In the genomic region with DNA sequence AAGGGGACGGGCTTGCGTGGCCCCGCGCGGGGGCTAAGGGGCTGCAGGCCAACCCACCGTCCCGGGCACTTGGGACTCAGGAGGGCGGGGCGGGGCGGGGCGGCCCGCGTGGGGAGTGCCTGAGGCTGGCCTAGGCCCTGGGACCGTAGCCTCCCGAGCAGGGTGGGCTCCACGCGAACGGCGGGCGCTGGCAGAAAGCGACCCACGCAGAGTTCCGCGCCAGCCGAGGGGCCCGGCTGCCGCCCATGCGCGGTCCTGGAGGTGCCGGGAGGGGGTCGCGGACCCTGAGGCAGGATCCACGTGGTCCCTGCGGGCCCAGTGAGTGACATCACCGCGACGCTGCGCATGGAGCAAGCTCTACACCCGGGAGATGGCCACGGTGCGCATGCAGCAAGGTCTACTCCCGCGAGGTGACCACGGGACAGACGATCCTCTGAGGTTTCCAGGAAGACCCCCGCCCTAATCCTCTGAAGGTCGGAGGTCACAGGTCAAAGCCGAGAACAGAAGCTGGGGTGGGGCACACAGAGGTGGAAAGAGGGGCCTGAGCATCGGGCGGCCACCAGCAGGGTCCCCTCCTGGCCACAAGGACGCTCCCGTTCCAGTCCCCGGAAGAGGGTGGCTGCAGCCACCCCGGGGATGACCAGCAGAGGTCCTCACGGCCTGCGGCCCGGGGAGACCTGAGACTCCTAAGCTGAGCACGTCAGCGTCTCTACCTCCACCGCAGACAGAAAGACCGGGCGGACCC, we compare ENCODE assay signal across 8 cellular contexts. TPM values are rescaled to one million over a fixed set of nuclear protein-coding genes. Genes with fewer than 3 reads are reported as not detected.
DNase-seq lines count a peak whose midpoint lies in the region; ATAC-seq and TF ChIP-seq lines count a peak whose summit lies in the region.

No MANE protein-coding gene starts in this region.

- H3K9me3 ChIP-seq in HEK293 (ENCODE audit: control insufficient read depth, insufficient read depth, low read depth, low read length) (no peaks in the 10 kb centered on the region), esophagus (ENCODE audit: control insufficient read depth in 2 of 2, insufficient read depth in 1 of 2, low read depth in 1 of 2, low read length in 1 of 2) (no peaks in the 10 kb centered on the region), mucosa of descending colon (no peaks in the 10 kb centered on the region)

- H3K27me3 Mint-ChIP-seq in activated T-cell treated with anti-CD3 and anti-CD28 coated beads, Interleukin-2, amount 50 U/mL, for 72 hours (ENCODE audit: low read depth), result peaks cover 5% of the 10 kb centered on the region

- 2 to 3% methylated on average over 45 to 62 of the region's 62 CpGs for WGBS in esophagus, 2 donors

- H3K27ac Mint-ChIP-seq in activated T-cell treated with anti-CD3 and anti-CD28 coated beads, Interleukin-2, amount 50 U/mL, for 72 hours, result no peak overlapping the region

- no peaks in the 10 kb centered on the region for H3K9me3 Mint-ChIP-seq in activated T-cell treated with anti-CD3 and anti-CD28 coated beads, Interleukin-2, amount 50 U/mL, for 72 hours

- H3K27me3 ChIP-seq in esophagus (ENCODE audit: control insufficient read depth in 1 of 2, insufficient read depth in 2 of 2, low read length in 2 of 2), result no peaks in the 10 kb centered on the region

- POLR2A ChIA-PET in HEK293 (lab: Yijun Ruan, JAX), result interaction anchor here (0.5 to 1.7 kb wide), 11 partner anchors 11 to 268 kb away, joined by 3 to 10 read pairs (median 3); a partner anchor contains a TSS

- H3K4me3 ChIP-seq in HEK293 (ENCODE audit: low read depth, low read length) (peak overlapping the region; percentile 43), esophagus (ENCODE audit: low read depth in 1 of 2, low read length in 2 of 2) (peak overlapping the region; percentile 13 to 31), mucosa of descending colon (no peak overlapping the region)

- TF ChIP-seq CTCF in HEK293 (tag by site-specific recombination; IDR thresholded peaks at IDR 0.05) (peak; percentile 99), mucosa of descending colon (IDR thresholded peaks at IDR 0.05) (peak; percentile 69)

- H3K27ac ChIP-seq in HEK293 (ENCODE audit: extremely low read depth, low read depth, low read length) (peak overlapping the region; percentile 49; the same call in 1 of the 2 replicates), esophagus (ENCODE audit: low read depth in 2 of 2, low read length in 1 of 2) (peak overlapping the region; percentile 57 to 76), substantia nigra (ENCODE audit: low read depth, low read length, poor library complexity, severe bottlenecking) (peak overlapping the region; percentile 75)

- intact Hi-C loops in mucosa of descending colon (cut with DNase I, micrococcal nuclease), result loop anchor here in 1 of 2 donors (5.0 to 10.0 kb wide), 2 partner anchors 42 to 269 kb away; no protein-coding TSS in a partner anchor

- H3K36me3 ChIP-seq in HEK293 (ENCODE audit: control insufficient read depth in 2 of 2, insufficient read depth in 1 of 2, low read length in 2 of 2) (no peaks in the 10 kb centered on the region), esophagus (ENCODE audit: control insufficient read depth in 2 of 2, insufficient read depth in 2 of 2, low read length in 1 of 2) (no peaks in the 10 kb centered on the region), mucosa of descending colon (ENCODE audit: low read depth) (no peaks in the 10 kb centered on the region)

- CTCF ChIA-PET in HEK293 (lab: Yijun Ruan, JAX), result interaction anchor here (0.6 to 4.9 kb wide), 56 partner anchors 8 to 529 kb away, joined by 3 to 70 read pairs (median 4); no protein-coding TSS in a partner anchor

- DNase-seq in D341Med (ENCODE audit: low spot score) (peak; percentile 92), NOMO-1 (lab: John Stamatoyannopoulos, UW; ENCODE audit: unreplicated experiment in 2 of 2) (peak; percentile 43 to 73), mucosa of descending colon (peak; percentile 85 to 91 (median 86)), substantia nigra (lab: John Stamatoyannopoulos, UW) (peak in 38 of 49 donors; percentile 43 to 83 (median 66)), SHP77 treated with DMSO at 0.1 percent for 48 hours (lab: John Stamatoyannopoulos, UW) (no peak)
- peak; percentile 57 to 76 for DNase-seq in activated T-cell treated with anti-CD3 and anti-CD28 coated beads, Interleukin-2, amount 50 U/mL, for 72 hours

- H3K4me1 ChIP-seq in HEK293 (ENCODE audit: control insufficient read depth, insufficient read depth, low read length) (peaks cover 6% of the 10 kb centered on the region; the same call in 1 of the 2 replicates), esophagus (ENCODE audit: control insufficient read depth in 2 of 2, insufficient read depth in 2 of 2, low read length in 1 of 2) (peaks cover 0 to 7% of the 10 kb centered on the region in 2 donors), mucosa of descending colon (ENCODE audit: low read depth) (no peaks in the 10 kb centered on the region)

- H3K4me1 Mint-ChIP-seq in activated T-cell treated with anti-CD3 and anti-CD28 coated beads, Interleukin-2, amount 50 U/mL, for 72 hours (ENCODE audit: low read depth), result peaks cover 26% of the 10 kb centered on the region

- H3K36me3 Mint-ChIP-seq in activated T-cell treated with anti-CD3 and anti-CD28 coated beads, Interleukin-2, amount 50 U/mL, for 72 hours (ENCODE audit: insufficient read depth in 2 of 2), result peaks cover 1 to 3% of the 10 kb centered on the region in 2 donors

- peak overlapping the region; percentile 62 to 70 for H3K4me3 Mint-ChIP-seq in activated T-cell treated with anti-CD3 and anti-CD28 coated beads, Interleukin-2, amount 50 U/mL, for 72 hours

- peak; percentile 54 to 60 for ATAC-seq in activated T-cell treated with anti-CD3 and anti-CD28 coated beads, Interleukin-2, amount 50 U/mL, for 72 hours (replicated peaks in 1 of 2)
- peak; percentile 87 for ATAC-seq in mucosa of descending colon

TF ChIP-seq in HEK293, 187 proteins besides CTCF, POLR2A, EP300 and RAD21 (continues in another document):
- TF ChIP-seq ZNF223 (tag by site-specific recombination; IDR thresholded peaks at IDR 0.05) (0 out of 2 replicates have a peak, but pooled peaks have one; percentile 15), BCL11A (tag by site-specific recombination; IDR thresholded peaks at IDR 0.05; ENCODE audit: low read depth) (peak; percentile 86), KLF10 (tag by site-specific recombination; IDR thresholded peaks at IDR 0.05) (0 out of 2 replicates have a peak, but pooled peaks have one; percentile 20), ZFP69B (tag by site-specific recombination; IDR thresholded peaks at IDR 0.05) (peak; percentile 94), ZNF157 (tag by site-specific recombination; IDR thresholded peaks at IDR 0.05) (no peak; the same call in 1 of the 2 replicates), SALL2 (tag by site-specific recombination; IDR thresholded peaks at IDR 0.05; ENCODE audit: borderline replicate concordance) (no peak), KLF9 (tag by site-specific recombination; IDR thresholded peaks at IDR 0.05; ENCODE audit: low read depth) (peak; percentile 81), ZBTB21 (tag by site-specific recombination; IDR thresholded peaks at IDR 0.05) (peak; percentile 86), ZNF324 (tag by site-specific recombination; IDR thresholded peaks at IDR 0.05) (peak; percentile 93; the same call in 1 of the 2 replicates), YY2 (tag by site-specific recombination; IDR thresholded peaks at IDR 0.05) (no peak), IKZF3 (tag by site-specific recombination; IDR thresholded peaks at IDR 0.05) (peak; percentile 47; the same call in 1 of the 2 replicates), ZNF302 (tag by site-specific recombination; IDR thresholded peaks at IDR 0.05; ENCODE audit: low read depth) (no peak), ZNF747 (tag by site-specific recombination; IDR thresholded peaks at IDR 0.05) (no peak), ZBTB20 (tag by site-specific recombination; IDR thresholded peaks at IDR 0.05) (peak; percentile 73; the same call in 1 of the 2 replicates), ZNF121 (tag by site-specific recombination; IDR thresholded peaks at IDR 0.05) (peak; percentile 83)
- TF ChIP-seq, protein P1, sequence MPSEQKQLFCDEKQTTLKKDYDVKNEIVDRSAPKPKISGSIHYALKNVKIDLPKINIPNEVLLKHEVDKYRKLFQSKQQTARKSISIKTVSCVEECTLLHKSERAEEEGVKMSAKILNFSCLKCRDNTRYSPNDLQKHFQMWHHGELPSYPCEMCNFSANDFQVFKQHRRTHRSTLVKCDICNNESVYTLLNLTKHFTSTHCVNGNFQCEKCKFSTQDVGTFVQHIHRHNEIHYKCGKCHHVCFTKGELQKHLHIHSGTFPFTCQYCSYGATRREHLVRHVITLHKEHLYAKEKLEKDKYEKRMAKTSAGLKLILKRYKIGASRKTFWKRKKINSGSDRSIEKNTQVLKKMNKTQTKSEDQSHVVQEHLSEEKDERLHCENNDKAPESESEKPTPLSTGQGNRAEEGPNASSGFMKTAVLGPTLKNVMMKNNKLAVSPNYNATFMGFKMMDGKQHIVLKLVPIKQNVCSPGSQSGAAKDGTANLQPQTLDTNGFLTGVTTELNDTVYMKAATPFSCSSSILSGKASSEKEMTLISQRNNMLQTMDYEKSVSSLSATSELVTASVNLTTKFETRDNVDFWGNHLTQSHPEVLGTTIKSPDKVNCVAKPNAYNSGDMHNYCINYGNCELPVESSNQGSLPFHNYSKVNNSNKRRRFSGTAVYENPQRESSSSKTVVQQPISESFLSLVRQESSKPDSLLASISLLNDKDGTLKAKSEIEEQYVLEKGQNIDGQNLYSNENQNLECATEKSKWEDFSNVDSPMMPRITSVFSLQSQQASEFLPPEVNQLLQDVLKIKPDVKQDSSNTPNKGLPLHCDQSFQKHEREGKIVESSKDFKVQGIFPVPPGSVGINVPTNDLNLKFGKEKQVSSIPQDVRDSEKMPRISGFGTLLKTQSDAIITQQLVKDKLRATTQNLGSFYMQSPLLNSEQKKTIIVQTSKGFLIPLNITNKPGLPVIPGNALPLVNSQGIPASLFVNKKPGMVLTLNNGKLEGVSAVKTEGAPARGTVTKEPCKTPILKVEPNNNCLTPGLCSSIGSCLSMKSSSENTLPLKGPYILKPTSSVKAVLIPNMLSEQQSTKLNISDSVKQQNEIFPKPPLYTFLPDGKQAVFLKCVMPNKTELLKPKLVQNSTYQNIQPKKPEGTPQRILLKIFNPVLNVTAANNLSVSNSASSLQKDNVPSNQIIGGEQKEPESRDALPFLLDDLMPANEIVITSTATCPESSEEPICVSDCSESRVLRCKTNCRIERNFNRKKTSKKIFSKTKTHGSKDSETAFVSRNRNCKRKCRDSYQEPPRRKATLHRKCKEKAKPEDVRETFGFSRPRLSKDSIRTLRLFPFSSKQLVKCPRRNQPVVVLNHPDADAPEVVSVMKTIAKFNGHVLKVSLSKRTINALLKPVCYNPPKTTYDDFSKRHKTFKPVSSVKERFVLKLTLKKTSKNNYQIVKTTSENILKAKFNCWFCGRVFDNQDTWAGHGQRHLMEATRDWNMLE (tag by site-specific recombination; conservative IDR thresholded peaks at IDR 0.05; ENCODE audit: low read depth), result peak; percentile 40; the same call in 1 of the 2 replicates

RNA-seq across cellular contexts. Expression of a gene that starts 13.5 kb away (rescaled TPM):
- total RNA-seq in activated T-cell treated with anti-CD3 and anti-CD28 coated beads, Interleukin-2, amount 50 U/mL, for 72 hours, result 10 to 100 TPM; 30.4 to 40.1 TPM
- 1 to 10 TPM; 3.1 to 3.5 TPM for polyA plus RNA-seq in esophagus
- total RNA-seq in mucosa of descending colon, result 10 to 100 TPM; 12.6 to 22.8 (median 12.7) TPM
